ENCODE assay signal across 1 cellular context in the genomic region with DNA sequence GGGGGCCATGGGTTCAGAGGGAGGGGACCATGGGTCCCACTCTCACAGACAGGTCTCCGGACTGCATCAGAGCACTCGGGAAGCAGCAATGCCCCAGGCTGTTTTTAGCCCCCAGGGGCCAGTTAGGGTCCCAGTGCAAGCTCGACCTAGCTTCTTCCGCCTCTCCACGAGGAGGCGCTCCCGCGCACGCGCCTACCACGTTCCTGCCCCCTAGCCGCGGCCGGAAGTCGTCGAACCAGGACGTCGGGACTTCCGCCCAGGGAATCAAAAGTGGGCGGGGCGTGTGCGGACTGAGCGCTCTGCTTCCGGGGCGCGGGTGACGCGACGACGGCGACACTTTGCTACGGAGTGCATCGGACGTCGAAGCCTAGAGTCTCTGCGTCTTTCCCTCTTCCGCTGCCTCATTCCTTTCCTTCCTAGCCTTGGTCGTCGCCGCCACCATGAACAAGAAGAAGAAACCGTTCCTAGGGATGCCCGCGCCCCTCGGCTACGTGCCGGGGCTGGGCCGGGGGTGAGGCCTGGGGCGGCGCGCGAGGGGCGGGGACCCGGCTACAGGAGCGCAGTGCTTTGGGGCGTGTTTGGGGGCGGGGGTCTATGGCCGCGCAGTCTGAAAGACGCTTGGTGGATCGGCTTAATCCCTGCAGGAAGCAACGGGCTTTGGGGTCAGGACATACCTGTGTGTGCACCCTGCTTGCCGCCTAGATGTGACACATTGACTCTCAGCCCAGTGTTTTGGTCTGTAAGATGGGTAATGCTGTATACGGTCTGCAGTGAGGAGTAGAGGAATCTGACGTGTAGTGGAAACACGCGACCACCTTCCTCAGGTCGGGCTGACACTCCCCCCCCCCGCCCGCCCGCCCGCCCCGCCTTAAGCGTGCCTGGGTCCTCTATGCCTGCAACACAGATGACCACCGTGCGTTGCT.
A peak's percentile ranks its signal among the peaks of the same experiment; 100 is the strongest.
TF ChIP-seq lines count a peak whose summit lies in the region.

A gene with protein sequence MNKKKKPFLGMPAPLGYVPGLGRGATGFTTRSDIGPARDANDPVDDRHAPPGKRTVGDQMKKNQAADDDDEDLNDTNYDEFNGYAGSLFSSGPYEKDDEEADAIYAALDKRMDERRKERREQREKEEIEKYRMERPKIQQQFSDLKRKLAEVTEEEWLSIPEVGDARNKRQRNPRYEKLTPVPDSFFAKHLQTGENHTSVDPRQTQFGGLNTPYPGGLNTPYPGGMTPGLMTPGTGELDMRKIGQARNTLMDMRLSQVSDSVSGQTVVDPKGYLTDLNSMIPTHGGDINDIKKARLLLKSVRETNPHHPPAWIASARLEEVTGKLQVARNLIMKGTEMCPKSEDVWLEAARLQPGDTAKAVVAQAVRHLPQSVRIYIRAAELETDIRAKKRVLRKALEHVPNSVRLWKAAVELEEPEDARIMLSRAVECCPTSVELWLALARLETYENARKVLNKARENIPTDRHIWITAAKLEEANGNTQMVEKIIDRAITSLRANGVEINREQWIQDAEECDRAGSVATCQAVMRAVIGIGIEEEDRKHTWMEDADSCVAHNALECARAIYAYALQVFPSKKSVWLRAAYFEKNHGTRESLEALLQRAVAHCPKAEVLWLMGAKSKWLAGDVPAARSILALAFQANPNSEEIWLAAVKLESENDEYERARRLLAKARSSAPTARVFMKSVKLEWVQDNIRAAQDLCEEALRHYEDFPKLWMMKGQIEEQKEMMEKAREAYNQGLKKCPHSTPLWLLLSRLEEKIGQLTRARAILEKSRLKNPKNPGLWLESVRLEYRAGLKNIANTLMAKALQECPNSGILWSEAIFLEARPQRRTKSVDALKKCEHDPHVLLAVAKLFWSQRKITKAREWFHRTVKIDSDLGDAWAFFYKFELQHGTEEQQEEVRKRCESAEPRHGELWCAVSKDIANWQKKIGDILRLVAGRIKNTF (plus strand): TSS at position 327 of the 923 bp plus-strand sequence. CDS start 114 bp downstream, at position 441.

TF ChIP-seq in K562, 482 proteins besides CTCF, POLR2A, EP300 and RAD21 (continued from another document and continues in another):
- TF ChIP-seq, protein P1, sequence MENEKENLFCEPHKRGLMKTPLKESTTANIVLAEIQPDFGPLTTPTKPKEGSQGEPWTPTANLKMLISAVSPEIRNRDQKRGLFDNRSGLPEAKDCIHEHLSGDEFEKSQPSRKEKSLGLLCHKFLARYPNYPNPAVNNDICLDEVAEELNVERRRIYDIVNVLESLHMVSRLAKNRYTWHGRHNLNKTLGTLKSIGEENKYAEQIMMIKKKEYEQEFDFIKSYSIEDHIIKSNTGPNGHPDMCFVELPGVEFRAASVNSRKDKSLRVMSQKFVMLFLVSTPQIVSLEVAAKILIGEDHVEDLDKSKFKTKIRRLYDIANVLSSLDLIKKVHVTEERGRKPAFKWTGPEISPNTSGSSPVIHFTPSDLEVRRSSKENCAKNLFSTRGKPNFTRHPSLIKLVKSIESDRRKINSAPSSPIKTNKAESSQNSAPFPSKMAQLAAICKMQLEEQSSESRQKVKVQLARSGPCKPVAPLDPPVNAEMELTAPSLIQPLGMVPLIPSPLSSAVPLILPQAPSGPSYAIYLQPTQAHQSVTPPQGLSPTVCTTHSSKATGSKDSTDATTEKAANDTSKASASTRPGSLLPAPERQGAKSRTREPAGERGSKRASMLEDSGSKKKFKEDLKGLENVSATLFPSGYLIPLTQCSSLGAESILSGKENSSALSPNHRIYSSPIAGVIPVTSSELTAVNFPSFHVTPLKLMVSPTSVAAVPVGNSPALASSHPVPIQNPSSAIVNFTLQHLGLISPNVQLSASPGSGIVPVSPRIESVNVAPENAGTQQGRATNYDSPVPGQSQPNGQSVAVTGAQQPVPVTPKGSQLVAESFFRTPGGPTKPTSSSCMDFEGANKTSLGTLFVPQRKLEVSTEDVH (IDR thresholded peaks at IDR 0.05; ENCODE audit: low read depth, partially characterized antibody): peak; percentile 96
- peak; percentile 23; the same call in 1 of the 2 replicates for TF ChIP-seq NBN (IDR thresholded peaks at IDR 0.05; ENCODE audit: low read depth)
- no peak for TF ChIP-seq ZBTB8A (IDR thresholded peaks at IDR 0.05; ENCODE audit: partially characterized antibody)
- TF ChIP-seq, protein P2, sequence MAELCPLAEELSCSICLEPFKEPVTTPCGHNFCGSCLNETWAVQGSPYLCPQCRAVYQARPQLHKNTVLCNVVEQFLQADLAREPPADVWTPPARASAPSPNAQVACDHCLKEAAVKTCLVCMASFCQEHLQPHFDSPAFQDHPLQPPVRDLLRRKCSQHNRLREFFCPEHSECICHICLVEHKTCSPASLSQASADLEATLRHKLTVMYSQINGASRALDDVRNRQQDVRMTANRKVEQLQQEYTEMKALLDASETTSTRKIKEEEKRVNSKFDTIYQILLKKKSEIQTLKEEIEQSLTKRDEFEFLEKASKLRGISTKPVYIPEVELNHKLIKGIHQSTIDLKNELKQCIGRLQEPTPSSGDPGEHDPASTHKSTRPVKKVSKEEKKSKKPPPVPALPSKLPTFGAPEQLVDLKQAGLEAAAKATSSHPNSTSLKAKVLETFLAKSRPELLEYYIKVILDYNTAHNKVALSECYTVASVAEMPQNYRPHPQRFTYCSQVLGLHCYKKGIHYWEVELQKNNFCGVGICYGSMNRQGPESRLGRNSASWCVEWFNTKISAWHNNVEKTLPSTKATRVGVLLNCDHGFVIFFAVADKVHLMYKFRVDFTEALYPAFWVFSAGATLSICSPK (IDR thresholded peaks at IDR 0.05; ENCODE audit: borderline replicate concordance): no peak
- TF ChIP-seq MYBL2 (IDR thresholded peaks at IDR 0.05; ENCODE audit: low read depth): no peak
- no peak for TF ChIP-seq MYBL2 (CRISPR knock-in tag; IDR thresholded peaks at IDR 0.05; ENCODE audit: borderline replicate concordance)
- TF ChIP-seq SRSF9 (IDR thresholded peaks at IDR 0.05; ENCODE audit: borderline replicate concordance, low read depth, low read length): no peak
- no peak for TF ChIP-seq MAFF (IDR thresholded peaks at IDR 0.05; ENCODE audit: low read length)
- TF ChIP-seq, protein P3, sequence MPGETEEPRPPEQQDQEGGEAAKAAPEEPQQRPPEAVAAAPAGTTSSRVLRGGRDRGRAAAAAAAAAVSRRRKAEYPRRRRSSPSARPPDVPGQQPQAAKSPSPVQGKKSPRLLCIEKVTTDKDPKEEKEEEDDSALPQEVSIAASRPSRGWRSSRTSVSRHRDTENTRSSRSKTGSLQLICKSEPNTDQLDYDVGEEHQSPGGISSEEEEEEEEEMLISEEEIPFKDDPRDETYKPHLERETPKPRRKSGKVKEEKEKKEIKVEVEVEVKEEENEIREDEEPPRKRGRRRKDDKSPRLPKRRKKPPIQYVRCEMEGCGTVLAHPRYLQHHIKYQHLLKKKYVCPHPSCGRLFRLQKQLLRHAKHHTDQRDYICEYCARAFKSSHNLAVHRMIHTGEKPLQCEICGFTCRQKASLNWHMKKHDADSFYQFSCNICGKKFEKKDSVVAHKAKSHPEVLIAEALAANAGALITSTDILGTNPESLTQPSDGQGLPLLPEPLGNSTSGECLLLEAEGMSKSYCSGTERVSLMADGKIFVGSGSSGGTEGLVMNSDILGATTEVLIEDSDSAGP (CRISPR knock-in tag; IDR thresholded peaks at IDR 0.05): peak; percentile 66; the same call in 1 of the 2 replicates
- no peak for TF ChIP-seq ZNF436 (CRISPR knock-in tag; IDR thresholded peaks at IDR 0.05)
- TF ChIP-seq L3MBTL2 (IDR thresholded peaks at IDR 0.05): peak; percentile 82
- TF ChIP-seq NRF1 (conservative IDR thresholded peaks at IDR 0.05 in 1 of 2, IDR thresholded peaks at IDR 0.05 in 1 of 2): peak; percentile 88 to 90
- TF ChIP-seq CHD4 (IDR thresholded peaks at IDR 0.05; ENCODE audit: insufficient read depth, insufficient replicate concordance, low read depth, low read length, poor library complexity, severe bottlenecking): no peak
- TF ChIP-seq CCAR2 (IDR thresholded peaks at IDR 0.05; ENCODE audit: low read depth, low read length): no peak
- no peak for TF ChIP-seq HOXB6 (CRISPR knock-in tag; IDR thresholded peaks at IDR 0.05; ENCODE audit: borderline replicate concordance)
- TF ChIP-seq, protein P4, sequence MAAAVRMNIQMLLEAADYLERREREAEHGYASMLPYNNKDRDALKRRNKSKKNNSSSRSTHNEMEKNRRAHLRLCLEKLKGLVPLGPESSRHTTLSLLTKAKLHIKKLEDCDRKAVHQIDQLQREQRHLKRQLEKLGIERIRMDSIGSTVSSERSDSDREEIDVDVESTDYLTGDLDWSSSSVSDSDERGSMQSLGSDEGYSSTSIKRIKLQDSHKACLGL (CRISPR knock-in tag; IDR thresholded peaks at IDR 0.05; ENCODE audit: borderline replicate concordance, poor library complexity, severe bottlenecking): no peak
- TF ChIP-seq ZC3H4 (CRISPR knock-in tag; IDR thresholded peaks at IDR 0.05; ENCODE audit: borderline replicate concordance): no peak
- no peak for TF ChIP-seq POU5F1 (IDR thresholded peaks at IDR 0.05; ENCODE audit: borderline replicate concordance, low read depth, low read length, partially characterized antibody)
- TF ChIP-seq MED1 (CRISPR knock-in tag; IDR thresholded peaks at IDR 0.05; ENCODE audit: borderline replicate concordance): no peak
- TF ChIP-seq, protein P5, sequence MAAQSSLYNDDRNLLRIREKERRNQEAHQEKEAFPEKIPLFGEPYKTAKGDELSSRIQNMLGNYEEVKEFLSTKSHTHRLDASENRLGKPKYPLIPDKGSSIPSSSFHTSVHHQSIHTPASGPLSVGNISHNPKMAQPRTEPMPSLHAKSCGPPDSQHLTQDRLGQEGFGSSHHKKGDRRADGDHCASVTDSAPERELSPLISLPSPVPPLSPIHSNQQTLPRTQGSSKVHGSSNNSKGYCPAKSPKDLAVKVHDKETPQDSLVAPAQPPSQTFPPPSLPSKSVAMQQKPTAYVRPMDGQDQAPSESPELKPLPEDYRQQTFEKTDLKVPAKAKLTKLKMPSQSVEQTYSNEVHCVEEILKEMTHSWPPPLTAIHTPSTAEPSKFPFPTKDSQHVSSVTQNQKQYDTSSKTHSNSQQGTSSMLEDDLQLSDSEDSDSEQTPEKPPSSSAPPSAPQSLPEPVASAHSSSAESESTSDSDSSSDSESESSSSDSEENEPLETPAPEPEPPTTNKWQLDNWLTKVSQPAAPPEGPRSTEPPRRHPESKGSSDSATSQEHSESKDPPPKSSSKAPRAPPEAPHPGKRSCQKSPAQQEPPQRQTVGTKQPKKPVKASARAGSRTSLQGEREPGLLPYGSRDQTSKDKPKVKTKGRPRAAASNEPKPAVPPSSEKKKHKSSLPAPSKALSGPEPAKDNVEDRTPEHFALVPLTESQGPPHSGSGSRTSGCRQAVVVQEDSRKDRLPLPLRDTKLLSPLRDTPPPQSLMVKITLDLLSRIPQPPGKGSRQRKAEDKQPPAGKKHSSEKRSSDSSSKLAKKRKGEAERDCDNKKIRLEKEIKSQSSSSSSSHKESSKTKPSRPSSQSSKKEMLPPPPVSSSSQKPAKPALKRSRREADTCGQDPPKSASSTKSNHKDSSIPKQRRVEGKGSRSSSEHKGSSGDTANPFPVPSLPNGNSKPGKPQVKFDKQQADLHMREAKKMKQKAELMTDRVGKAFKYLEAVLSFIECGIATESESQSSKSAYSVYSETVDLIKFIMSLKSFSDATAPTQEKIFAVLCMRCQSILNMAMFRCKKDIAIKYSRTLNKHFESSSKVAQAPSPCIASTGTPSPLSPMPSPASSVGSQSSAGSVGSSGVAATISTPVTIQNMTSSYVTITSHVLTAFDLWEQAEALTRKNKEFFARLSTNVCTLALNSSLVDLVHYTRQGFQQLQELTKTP (IDR thresholded peaks at IDR 0.05; ENCODE audit: low read depth in 1 of 2, partially characterized antibody in 2 of 2): peak in 1 of 2 experiments; percentile 42
- no peak for TF ChIP-seq MTF1 (CRISPR knock-in tag; IDR thresholded peaks at IDR 0.05; ENCODE audit: borderline replicate concordance)
- TF ChIP-seq PHB (CRISPR knock-in tag; IDR thresholded peaks at IDR 0.05): peak; percentile 78; the same call in 1 of the 2 replicates
- TF ChIP-seq, protein P6, sequence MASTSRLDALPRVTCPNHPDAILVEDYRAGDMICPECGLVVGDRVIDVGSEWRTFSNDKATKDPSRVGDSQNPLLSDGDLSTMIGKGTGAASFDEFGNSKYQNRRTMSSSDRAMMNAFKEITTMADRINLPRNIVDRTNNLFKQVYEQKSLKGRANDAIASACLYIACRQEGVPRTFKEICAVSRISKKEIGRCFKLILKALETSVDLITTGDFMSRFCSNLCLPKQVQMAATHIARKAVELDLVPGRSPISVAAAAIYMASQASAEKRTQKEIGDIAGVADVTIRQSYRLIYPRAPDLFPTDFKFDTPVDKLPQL (IDR thresholded peaks at IDR 0.05; ENCODE audit: extremely low read depth, insufficient read length): no peak
- TF ChIP-seq NFE2L1 (tag; IDR thresholded peaks at IDR 0.05; ENCODE audit: borderline replicate concordance, low read depth): no peak
- TF ChIP-seq MCM7 (IDR thresholded peaks at IDR 0.05): no peak
- TF ChIP-seq ZNF274 (IDR thresholded peaks at IDR 0.05; ENCODE audit: borderline replicate concordance, low read depth, low read length): no peak
